In genomic region chr1:1788646-1789431, GRCh38 we compare ENCODE assay signal across 9 cellular contexts. TPM values are rescaled to one million over a fixed set of nuclear protein-coding genes. Genes with fewer than 3 reads are reported as not detected.
DNase-seq lines count a peak whose midpoint lies in the region; ATAC-seq and TF ChIP-seq lines count a peak whose summit lies in the region.
"Had no signal": no experiment of that assay in that cellular context is flagged by ENCODE, and none has a peak within 500 bp of the region (broad histone marks: within the 10 kb centered on the region; RNA-seq: fewer than 3 reads in every experiment).

No MANE protein-coding gene starts in this region.

- ATAC-seq in heart left ventricle = no peak

- 71 to 82% (median 76%) methylated on average over 25 of the region's 25 CpGs for WGBS in heart left ventricle, 4 donors
- WGBS in thyroid gland, 2 donors = 81 to 85% methylated on average over 25 of the region's 25 CpGs
- 79 to 83% methylated on average over 24 to 25 of the region's 25 CpGs for WGBS in lower leg skin, 2 donors

- intact Hi-C loops in heart left ventricle (cut with DNase I) (loop anchor here in 1 of 10 donors (10.0 kb wide), 1 partner anchor 106 kb away; the partner anchor contains the start of gene GNB1), cardiac septum (cut with DNase I) (no loop called here), thyroid gland (cut with DNase I) (no loop called here), lower leg skin (cut with DNase I; ENCODE audit: low total_unique reads) (loop anchor here (10.0 kb wide), 1 partner anchor 106 kb away; the partner anchor contains the start of gene GNB1)

- H3K4me3 ChIP-seq in heart left ventricle (no peak overlapping the region), Peyer's patch (no peak overlapping the region), fibroblast of villous mesenchyme (ENCODE audit: low read depth, low read length) (no peak overlapping the region), thyroid gland (replicated peaks in 1 of 3) (no peak overlapping the region), lower leg skin (ENCODE audit: low read depth, poor library complexity, severe bottlenecking) (no peak overlapping the region)

- H3K27me3 ChIP-seq in heart left ventricle = no peaks in the 10 kb centered on the region
- no peaks in the 10 kb centered on the region for H3K27me3 ChIP-seq in Peyer's patch
- no peaks in the 10 kb centered on the region for H3K27me3 ChIP-seq in thyroid gland

- H3K4me1 ChIP-seq in heart left ventricle (peaks cover 5 to 22% (median 11%) of the 10 kb centered on the region in 12 donors), Peyer's patch (no peaks in the 10 kb centered on the region), thyroid gland (peaks cover 34 to 40% of the 10 kb centered on the region in 2 donors)

- TF ChIP-seq POLR2A in heart left ventricle (IDR thresholded peaks at IDR 0.05) (no peak), Peyer's patch (IDR thresholded peaks at IDR 0.05) (no peak), thyroid gland (IDR thresholded peaks at IDR 0.05) (no peak), lower leg skin (IDR thresholded peaks at IDR 0.05) (no peak)

- H3K27ac ChIP-seq in heart left ventricle (peak overlapping the region in 6 of 12 donors; percentile 2 to 32 (median 10)), Peyer's patch (no peak overlapping the region), thyroid gland (peak overlapping the region; percentile 57 to 72 (median 68))

- H3K9me3 ChIP-seq in heart left ventricle (no peaks in the 10 kb centered on the region), Peyer's patch (no peaks in the 10 kb centered on the region), thyroid gland (no peaks in the 10 kb centered on the region)

- DNase-seq in heart left ventricle (no peak), cardiac septum (ENCODE audit: low spot score) (no peak), Peyer's patch (peak in 2 of 3 donors; percentile 64 to 67), fibroblast of villous mesenchyme (ENCODE audit: low read depth) (peak; percentile 77), thyroid gland (no peak), NCI-H1105 treated with DMSO at 0.1 percent for 48 hours (lab: John Stamatoyannopoulos, UW) (no peak), NCI-H2081 (lab: John Stamatoyannopoulos, UW) (no peak), lower leg skin (ENCODE audit: low spot score in 2 of 2) (no peak)
- DNase-seq: NCI-H774 had no signal

- peaks cover 0 to 96% (median 94%) of the 10 kb centered on the region in 9 donors for H3K36me3 ChIP-seq in heart left ventricle
- peaks cover 0 to 92% (median 0%) of the 10 kb centered on the region in 3 donors for H3K36me3 ChIP-seq in Peyer's patch
- H3K36me3 ChIP-seq in thyroid gland = peaks cover 36 to 49% of the 10 kb centered on the region in 2 donors

- TF ChIP-seq CTCF in heart left ventricle (IDR thresholded peaks at IDR 0.05) (peak in 7 of 12 donors; percentile 6 to 44 (median 27)), Peyer's patch (IDR thresholded peaks at IDR 0.05) (peak in 4 of 6 experiments; percentile 18 to 47 (median 45)), fibroblast of villous mesenchyme (IDR thresholded peaks at IDR 0.05; ENCODE audit: insufficient read depth, low read depth, low read length) (peak; percentile 51), thyroid gland (IDR thresholded peaks at IDR 0.05) (no peak), lower leg skin (IDR thresholded peaks at IDR 0.05) (no peak)

RNA-seq across cellular contexts. Expression of gene NADK, which starts 10.6 kb away (rescaled TPM):
- total RNA-seq in heart left ventricle (10 to 100 TPM; 17.7 to 45.2 (median 23.3) TPM), cardiac septum (31.3 TPM), Peyer's patch (100 to 1,000 TPM; 115 to 210 (median 162) TPM), fibroblast of villous mesenchyme (44.0 and 48.6 TPM in 2 replicates), thyroid gland (10 to 100 TPM; 64.8 to 91.4 (median 84.2) TPM), lower leg skin (10 to 100 TPM; 45.4 to 58.0 (median 54.2) TPM)
- polyA plus RNA-seq in heart left ventricle = 10 to 100 TPM; 20.4 to 26.4 TPM

Comparison
In these comparisons a context has a peak if more than half of its experiments do, and no peak if none do; other contexts are left out.
1. DNase-seq: peak in Peyer's patch (2 of 3) and fibroblast of villous mesenchyme (single experiment); none in heart left ventricle (0 of 5), cardiac septum (single experiment), thyroid gland (0 of 2), NCI-H1105 treated with DMSO at 0.1 percent for 48 hours (single experiment), NCI-H2081 (0 of 2) and lower leg skin (0 of 2).
2. H3K27ac ChIP-seq: peak in thyroid gland (3 of 3); none in Peyer's patch (0 of 4).
3. CTCF ChIP-seq: peak in heart left ventricle (7 of 12), Peyer's patch (4 of 6) and fibroblast of villous mesenchyme (single experiment); none in thyroid gland (0 of 6) and lower leg skin (0 of 3).